In the genomic region with DNA sequence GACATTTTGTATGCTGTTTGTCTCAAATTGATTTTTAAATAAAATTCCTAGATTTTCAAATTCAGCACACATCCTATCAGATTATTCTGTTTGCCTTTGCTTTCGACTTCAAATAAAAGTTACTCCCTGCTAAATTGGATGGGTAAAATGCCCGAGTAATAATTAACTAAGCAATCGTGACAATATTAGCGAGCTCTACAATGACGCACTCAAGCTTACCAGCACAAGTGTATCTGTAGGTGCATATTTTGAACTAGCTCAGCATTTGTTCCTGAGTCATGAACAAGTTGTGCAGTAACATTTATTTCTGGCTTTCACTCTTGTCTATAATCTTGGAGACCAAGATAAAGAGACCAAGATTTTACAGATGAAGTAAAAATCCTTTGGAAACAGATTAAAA, we compare ENCODE assay signal across 21 cellular contexts.
"Had no signal": no experiment of that assay in that cellular context is flagged by ENCODE, and none has a peak within 500 bp of the region (broad histone marks: within the 10 kb centered on the region; RNA-seq: fewer than 3 reads in every experiment).

No MANE protein-coding gene starts in this region.

- H3K36me3 ChIP-seq: adrenal gland, breast epithelium, SJCRH30 had no signal

- H3K27ac ChIP-seq: adrenal gland, breast epithelium, SJCRH30 had no signal

- ATAC-seq: activated CD4-positive, CD25-positive, alpha-beta regulatory T cell treated with anti-CD3 and anti-CD28 coated beads, Interleukin-2, amount 50 U/mL, for 24 hours; activated CD8-positive, alpha-beta T cell treated with anti-CD3 and anti-CD28 coated beads for 36 hours; PC-3 had no signal

- H3K9me3 ChIP-seq: adrenal gland, breast epithelium, SJCRH30, SK-N-SH had no signal

- H3K4me1 ChIP-seq: adrenal gland, breast epithelium, SJCRH30 had no signal

- H3K4me2 ChIP-seq: SK-N-SH had no signal

- H3K9me2 ChIP-seq: SK-N-SH had no signal

- H3K27me3 ChIP-seq: adrenal gland, breast epithelium, SJCRH30 had no signal

- DNase-seq: activated CD4-positive, alpha-beta T cell treated with anti-CD3 and anti-CD28 coated beads for 4 hours; activated CD8-positive, alpha-beta memory T cell treated with anti-CD3 and anti-CD28 coated beads, Interleukin-2, amount 50 U/mL, for 4 hours; activated CD8-positive, alpha-beta T cell treated with anti-CD3 and anti-CD28 coated beads for 36 hours; activated naive CD4-positive, alpha-beta T cell treated with anti-CD3 and anti-CD28 coated beads, Interleukin-2, amount 50 U/mL, for 16 hours; activated naive CD8-positive, alpha-beta T cell treated with anti-CD3 and anti-CD28 coated beads, Interleukin-2, amount 10 ng/mL, durations not matched to agents 7 days and 5 days; adrenal gland; anterior cingulate cortex; Kasumi-1; KBM-7; NCI-H1105 treated with DMSO at 0.1 percent for 48 hours; NCI-H1436 treated with DMSO at 0.1 percent for 48 hours; NCI-H187; NCI-H2081 treated with DMSO at 0.1 percent for 48 hours; NCI-H446; NCI-H524; PC-3; SJCRH30; SK-N-SH; T-helper 1 cell had no signal

- H3K4me3 ChIP-seq: adrenal gland, breast epithelium, SJCRH30 had no signal

- H3K9ac ChIP-seq: SK-N-SH had no signal
